In genomic region chr17:71458322-71458721, GRCh38 we compare ENCODE assay signal across 1 cellular context.
TF ChIP-seq lines count a peak whose summit lies in the region.

No MANE protein-coding gene starts in this region.

TF ChIP-seq in WTC11, 78 proteins besides CTCF, POLR2A, EP300 and RAD21 (continued from another document):
- no peak for TF ChIP-seq CDX4 (CRISPR knock-in tag; IDR thresholded peaks at IDR 0.05; ENCODE audit: borderline replicate concordance)
- no peak for TF ChIP-seq CREB1 (CRISPR knock-in tag; IDR thresholded peaks at IDR 0.05)
- TF ChIP-seq, protein P1, sequence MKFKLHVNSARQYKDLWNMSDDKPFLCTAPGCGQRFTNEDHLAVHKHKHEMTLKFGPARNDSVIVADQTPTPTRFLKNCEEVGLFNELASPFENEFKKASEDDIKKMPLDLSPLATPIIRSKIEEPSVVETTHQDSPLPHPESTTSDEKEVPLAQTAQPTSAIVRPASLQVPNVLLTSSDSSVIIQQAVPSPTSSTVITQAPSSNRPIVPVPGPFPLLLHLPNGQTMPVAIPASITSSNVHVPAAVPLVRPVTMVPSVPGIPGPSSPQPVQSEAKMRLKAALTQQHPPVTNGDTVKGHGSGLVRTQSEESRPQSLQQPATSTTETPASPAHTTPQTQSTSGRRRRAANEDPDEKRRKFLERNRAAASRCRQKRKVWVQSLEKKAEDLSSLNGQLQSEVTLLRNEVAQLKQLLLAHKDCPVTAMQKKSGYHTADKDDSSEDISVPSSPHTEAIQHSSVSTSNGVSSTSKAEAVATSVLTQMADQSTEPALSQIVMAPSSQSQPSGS (CRISPR knock-in tag; IDR thresholded peaks at IDR 0.05; ENCODE audit: borderline replicate concordance, low read depth), result no peak
- TF ChIP-seq ZNF425 (CRISPR knock-in tag; conservative IDR thresholded peaks at IDR 0.05), result no peak
- TF ChIP-seq, protein P2, sequence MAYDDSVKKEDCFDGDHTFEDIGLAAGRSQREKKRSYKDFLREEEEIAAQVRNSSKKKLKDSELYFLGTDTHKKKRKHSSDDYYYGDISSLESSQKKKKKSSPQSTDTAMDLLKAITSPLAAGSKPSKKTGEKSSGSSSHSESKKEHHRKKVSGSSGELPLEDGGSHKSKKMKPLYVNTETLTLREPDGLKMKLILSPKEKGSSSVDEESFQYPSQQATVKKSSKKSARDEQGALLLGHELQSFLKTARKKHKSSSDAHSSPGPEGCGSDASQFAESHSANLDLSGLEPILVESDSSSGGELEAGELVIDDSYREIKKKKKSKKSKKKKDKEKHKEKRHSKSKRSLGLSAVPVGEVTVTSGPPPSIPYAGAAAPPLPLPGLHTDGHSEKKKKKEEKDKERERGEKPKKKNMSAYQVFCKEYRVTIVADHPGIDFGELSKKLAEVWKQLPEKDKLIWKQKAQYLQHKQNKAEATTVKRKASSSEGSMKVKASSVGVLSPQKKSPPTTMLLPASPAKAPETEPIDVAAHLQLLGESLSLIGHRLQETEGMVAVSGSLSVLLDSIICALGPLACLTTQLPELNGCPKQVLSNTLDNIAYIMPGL (CRISPR knock-in tag; IDR thresholded peaks at IDR 0.05), result no peak
- TF ChIP-seq, protein P3, sequence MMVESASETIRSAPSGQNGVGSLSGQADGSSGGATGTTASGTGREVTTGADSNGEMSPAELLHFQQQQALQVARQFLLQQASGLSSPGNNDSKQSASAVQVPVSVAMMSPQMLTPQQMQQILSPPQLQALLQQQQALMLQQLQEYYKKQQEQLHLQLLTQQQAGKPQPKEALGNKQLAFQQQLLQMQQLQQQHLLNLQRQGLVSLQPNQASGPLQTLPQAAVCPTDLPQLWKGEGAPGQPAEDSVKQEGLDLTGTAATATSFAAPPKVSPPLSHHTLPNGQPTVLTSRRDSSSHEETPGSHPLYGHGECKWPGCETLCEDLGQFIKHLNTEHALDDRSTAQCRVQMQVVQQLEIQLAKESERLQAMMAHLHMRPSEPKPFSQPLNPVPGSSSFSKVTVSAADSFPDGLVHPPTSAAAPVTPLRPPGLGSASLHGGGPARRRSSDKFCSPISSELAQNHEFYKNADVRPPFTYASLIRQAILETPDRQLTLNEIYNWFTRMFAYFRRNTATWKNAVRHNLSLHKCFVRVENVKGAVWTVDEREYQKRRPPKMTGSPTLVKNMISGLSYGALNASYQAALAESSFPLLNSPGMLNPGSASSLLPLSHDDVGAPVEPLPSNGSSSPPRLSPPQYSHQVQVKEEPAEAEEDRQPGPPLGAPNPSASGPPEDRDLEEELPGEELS (CRISPR knock-in tag; IDR thresholded peaks at IDR 0.05), result no peak
- TF ChIP-seq E2F1 (CRISPR knock-in tag; IDR thresholded peaks at IDR 0.05), result no peak
- TF ChIP-seq CREM (CRISPR knock-in tag; IDR thresholded peaks at IDR 0.05), result no peak
- TF ChIP-seq, protein P4, sequence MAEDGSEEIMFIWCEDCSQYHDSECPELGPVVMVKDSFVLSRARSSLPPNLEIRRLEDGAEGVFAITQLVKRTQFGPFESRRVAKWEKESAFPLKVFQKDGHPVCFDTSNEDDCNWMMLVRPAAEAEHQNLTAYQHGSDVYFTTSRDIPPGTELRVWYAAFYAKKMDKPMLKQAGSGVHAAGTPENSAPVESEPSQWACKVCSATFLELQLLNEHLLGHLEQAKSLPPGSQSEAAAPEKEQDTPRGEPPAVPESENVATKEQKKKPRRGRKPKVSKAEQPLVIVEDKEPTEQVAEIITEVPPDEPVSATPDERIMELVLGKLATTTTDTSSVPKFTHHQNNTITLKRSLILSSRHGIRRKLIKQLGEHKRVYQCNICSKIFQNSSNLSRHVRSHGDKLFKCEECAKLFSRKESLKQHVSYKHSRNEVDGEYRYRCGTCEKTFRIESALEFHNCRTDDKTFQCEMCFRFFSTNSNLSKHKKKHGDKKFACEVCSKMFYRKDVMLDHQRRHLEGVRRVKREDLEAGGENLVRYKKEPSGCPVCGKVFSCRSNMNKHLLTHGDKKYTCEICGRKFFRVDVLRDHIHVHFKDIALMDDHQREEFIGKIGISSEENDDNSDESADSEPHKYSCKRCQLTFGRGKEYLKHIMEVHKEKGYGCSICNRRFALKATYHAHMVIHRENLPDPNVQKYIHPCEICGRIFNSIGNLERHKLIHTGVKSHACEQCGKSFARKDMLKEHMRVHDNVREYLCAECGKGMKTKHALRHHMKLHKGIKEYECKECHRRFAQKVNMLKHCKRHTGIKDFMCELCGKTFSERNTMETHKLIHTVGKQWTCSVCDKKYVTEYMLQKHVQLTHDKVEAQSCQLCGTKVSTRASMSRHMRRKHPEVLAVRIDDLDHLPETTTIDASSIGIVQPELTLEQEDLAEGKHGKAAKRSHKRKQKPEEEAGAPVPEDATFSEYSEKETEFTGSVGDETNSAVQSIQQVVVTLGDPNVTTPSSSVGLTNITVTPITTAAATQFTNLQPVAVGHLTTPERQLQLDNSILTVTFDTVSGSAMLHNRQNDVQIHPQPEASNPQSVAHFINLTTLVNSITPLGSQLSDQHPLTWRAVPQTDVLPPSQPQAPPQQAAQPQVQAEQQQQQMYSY (CRISPR knock-in tag; IDR thresholded peaks at IDR 0.05), result no peak
- TF ChIP-seq NFATC4 (CRISPR knock-in tag; IDR thresholded peaks at IDR 0.05), result no peak
- no peak for TF ChIP-seq EMX1 (CRISPR knock-in tag; IDR thresholded peaks at IDR 0.05)
- TF ChIP-seq ZNF219 (CRISPR knock-in tag; IDR thresholded peaks at IDR 0.05; ENCODE audit: borderline replicate concordance), result no peak
- TF ChIP-seq GABPB1 (CRISPR knock-in tag; IDR thresholded peaks at IDR 0.05), result no peak
